ENCODE assay signal across 20 cellular contexts in genomic region chr4:172975651-172976229, GRCh38.
DNase-seq lines count a peak whose midpoint lies in the region; ATAC-seq and TF ChIP-seq lines count a peak whose summit lies in the region.
"Had no signal": no experiment of that assay in that cellular context is flagged by ENCODE, and none has a peak within 500 bp of the region (broad histone marks: within the 10 kb centered on the region; RNA-seq: fewer than 3 reads in every experiment).

No MANE protein-coding gene starts in this region.

- H3K4ac ChIP-seq in IMR-90 (ENCODE audit: low read depth, low read length): no peak overlapping the region

- H2AK9ac ChIP-seq in IMR-90 (replicated peaks; ENCODE audit: low read depth, low read length, poor library complexity): peak overlapping the region; percentile 46

- no peak overlapping the region for H2BK5ac ChIP-seq in IMR-90 (ENCODE audit: low read depth, low read length, poor library complexity, severe bottlenecking)

- no peak overlapping the region for H2BK20ac ChIP-seq in IMR-90 (ENCODE audit: low read depth, low read length)

- DNase-seq in NCI-H748 (lab: John Stamatoyannopoulos, UW; ENCODE audit: unreplicated experiment) (peak; percentile 5), NCI-H748 treated with DMSO at 0.1 percent for 48 hours (lab: John Stamatoyannopoulos, UW) (no peak), IMR-90 (no peak), esophagus muscularis mucosa (ENCODE audit: extremely low spot score) (peak; percentile 83), upper lobe of right lung (no peak), DMS153 treated with DMSO at 0.1 percent for 48 hours (lab: John Stamatoyannopoulos, UW; ENCODE audit: unreplicated experiment) (no peak), epidermal melanocyte (ENCODE audit: insufficient read length, low spot score) (no peak)
- DNase-seq: CD4-positive, alpha-beta memory T cell; DMS79; KG1; NCI-H1417 treated with DMSO at 0.1 percent for 48 hours; NCI-H187 treated with DMSO at 0.1 percent for 48 hours; NCI-H2171; NCI-H446 treated with DMSO at 0.1 percent for 48 hours; NCI-H69; PC-9; SJCRH30 had no signal

- H3K9me3 ChIP-seq in IMR-90 (ENCODE audit: control insufficient read depth, insufficient read depth, low read length) (peaks cover 3% of the 10 kb centered on the region; the same call in 1 of the 2 replicates), esophagus muscularis mucosa (no peaks in the 10 kb centered on the region), upper lobe of right lung (no peaks in the 10 kb centered on the region)
- H3K9me3 ChIP-seq: HAP-1, SJCRH30 had no signal

- dilution Hi-C loops in IMR-90 (cut with HindIII; ENCODE audit: low sequenced_read_pairs, unreplicated experiment): no loop called here

- H3K56ac ChIP-seq in IMR-90 (ENCODE audit: extremely low read depth, insufficient read depth, low read length): no peak overlapping the region

- intact Hi-C loops in IMR-90 (cut with micrococcal nuclease): no loop called here
- intact Hi-C loops in esophagus muscularis mucosa (cut with DNase I): no loop called here
- intact Hi-C loops in upper lobe of right lung (cut with DNase I): no loop called here

- H3K9me1 ChIP-seq in IMR-90 (ENCODE audit: insufficient read depth, low read length): no peaks in the 10 kb centered on the region

- TF ChIP-seq RAD21 in IMR-90 (IDR thresholded peaks at IDR 0.05; ENCODE audit: low read length): no peak

- H2BK15ac ChIP-seq in IMR-90 (ENCODE audit: low read depth, low read length): no peak overlapping the region

- H3K79me1 ChIP-seq in IMR-90 (ENCODE audit: low read depth in 1 of 2, low read length in 2 of 2): no peaks in the 10 kb centered on the region

- H4K20me1 ChIP-seq in IMR-90 (ENCODE audit: insufficient read depth, low read length): no peaks in the 10 kb centered on the region
- H4K20me1 ChIP-seq: BLaER1 had no signal

- no peak overlapping the region for H3K23ac ChIP-seq in IMR-90 (ENCODE audit: low read depth, low read length)

- no peak overlapping the region for H3K27ac ChIP-seq in IMR-90 (ENCODE audit: insufficient read depth, low read length)
- H3K27ac ChIP-seq in esophagus muscularis mucosa (replicated peaks in 1 of 4): no peak overlapping the region
- no peak overlapping the region for H3K27ac ChIP-seq in upper lobe of right lung
- H3K27ac ChIP-seq: BLaER1, PC-9, SJCRH30 had no signal

- no peak overlapping the region for H4K8ac ChIP-seq in IMR-90 (ENCODE audit: low read depth in 2 of 2, low read length in 2 of 2)

- CTCF ChIA-PET in IMR-90 (lab: Yijun Ruan, JAX): interaction anchor here (0.6 kb wide), 1 partner anchor 20 kb away, joined by 6 read pairs; no protein-coding TSS in a partner anchor

- H3K9ac ChIP-seq in IMR-90 (ENCODE audit: low read depth, low read length): no peak overlapping the region
- H3K9ac ChIP-seq: BLaER1 had no signal

- TF ChIP-seq POLR2A in IMR-90 (IDR thresholded peaks at IDR 0.05; ENCODE audit: low read depth, low read length): no peak
- TF ChIP-seq POLR2A in esophagus muscularis mucosa (IDR thresholded peaks at IDR 0.05; ENCODE audit: low read depth): no peak

- in situ Hi-C loops in IMR-90 (cut with MboI; ENCODE audit: low sequenced_read_pairs): no loop called here

- H3K27me3 ChIP-seq in IMR-90 (ENCODE audit: control insufficient read depth, insufficient read depth, low read length) (peaks cover 14% of the 10 kb centered on the region), esophagus muscularis mucosa (no peaks in the 10 kb centered on the region), upper lobe of right lung (no peaks in the 10 kb centered on the region)
- H3K27me3 ChIP-seq: BLaER1, SJCRH30 had no signal

- no peak overlapping the region for H3K14ac ChIP-seq in IMR-90 (replicated peaks; ENCODE audit: low read depth, low read length)

- H2AFZ ChIP-seq in IMR-90 (replicated peaks; ENCODE audit: low read length, poor library complexity): no peak overlapping the region
- H2AFZ ChIP-seq: PC-9 had no signal

- H3K36me3 ChIP-seq in IMR-90 (ENCODE audit: control insufficient read depth, insufficient read depth, low read length) (no peaks in the 10 kb centered on the region), esophagus muscularis mucosa (no peaks in the 10 kb centered on the region), upper lobe of right lung (no peaks in the 10 kb centered on the region)
- H3K36me3 ChIP-seq: BLaER1, HAP-1, SJCRH30 had no signal

- BruUV-seq in IMR-90 (replicated peaks; lab: Mats Ljungman, UMichigan): no TSS peak

- no peak overlapping the region for H2BK120ac ChIP-seq in IMR-90 (ENCODE audit: low read depth, low read length)

- no peak overlapping the region for H3K4me2 ChIP-seq in IMR-90 (ENCODE audit: low read depth, low read length)
- H3K4me2 ChIP-seq: BLaER1, PC-9 had no signal

- POLR2A ChIA-PET in IMR-90 (lab: Charles Lee; ENCODE audit: unreplicated experiment): interaction anchor here (0.7 kb wide), 1 partner anchor 21 kb away, joined by 3 read pairs; no protein-coding TSS in a partner anchor

- H4K5ac ChIP-seq in IMR-90 (ENCODE audit: low read depth, low read length): no peak overlapping the region

- H3K4me3 ChIP-seq in IMR-90 (ENCODE audit: insufficient read depth, low read depth, low read length) (no peak overlapping the region), esophagus muscularis mucosa (no peak overlapping the region), upper lobe of right lung (no peak overlapping the region)
- H3K4me3 ChIP-seq: BLaER1, HAP-1, PC-9, SJCRH30 had no signal

- H4K91ac ChIP-seq in IMR-90 (ENCODE audit: insufficient read depth, low read depth, low read length): no peak overlapping the region

- TF ChIP-seq CTCF in IMR-90 (conservative IDR thresholded peaks at IDR 0.05; ENCODE audit: low read depth, low read length) (no peak), esophagus muscularis mucosa (IDR thresholded peaks at IDR 0.05) (no peak), upper lobe of right lung (IDR thresholded peaks at IDR 0.05) (no peak)

- no peak overlapping the region for H3K18ac ChIP-seq in IMR-90 (ENCODE audit: low read depth, low read length)

- 87% methylated on average over 3 of the region's 14 CpGs; no CpG with 5 or more reads in 1 of the 2 experiments for WGBS in IMR-90 (ENCODE audit: extremely low coverage in 2 of 2, insufficient read length in 1 of 2), 2 experiments
- WGBS in esophagus muscularis mucosa: 89% methylated on average over 13 of the region's 14 CpGs

- no peak for ATAC-seq in IMR-90 (ENCODE audit: low read depth)
- peak; percentile 19 for ATAC-seq in upper lobe of right lung
- no peak for ATAC-seq in GM18868 (IDR thresholded peaks at IDR 0.05; ENCODE audit: unreplicated experiment)

- no peak for TF ChIP-seq EP300 in esophagus muscularis mucosa (IDR thresholded peaks at IDR 0.05)

- H3K4me1 ChIP-seq in IMR-90 (ENCODE audit: control insufficient read depth, insufficient read depth, low read length) (no peaks in the 10 kb centered on the region), esophagus muscularis mucosa (no peaks in the 10 kb centered on the region), upper lobe of right lung (no peaks in the 10 kb centered on the region)
- H3K4me1 ChIP-seq: BLaER1, HAP-1, SJCRH30 had no signal

- no peak overlapping the region for H2AK5ac ChIP-seq in IMR-90 (ENCODE audit: low read depth, low read length)

TF ChIP-seq in IMR-90, 13 proteins besides CTCF, POLR2A, EP300 and RAD21:
- no peak for TF ChIP-seq MAZ (IDR thresholded peaks at IDR 0.05; ENCODE audit: borderline replicate concordance, low read depth, low read length)
- TF ChIP-seq, protein P1, sequence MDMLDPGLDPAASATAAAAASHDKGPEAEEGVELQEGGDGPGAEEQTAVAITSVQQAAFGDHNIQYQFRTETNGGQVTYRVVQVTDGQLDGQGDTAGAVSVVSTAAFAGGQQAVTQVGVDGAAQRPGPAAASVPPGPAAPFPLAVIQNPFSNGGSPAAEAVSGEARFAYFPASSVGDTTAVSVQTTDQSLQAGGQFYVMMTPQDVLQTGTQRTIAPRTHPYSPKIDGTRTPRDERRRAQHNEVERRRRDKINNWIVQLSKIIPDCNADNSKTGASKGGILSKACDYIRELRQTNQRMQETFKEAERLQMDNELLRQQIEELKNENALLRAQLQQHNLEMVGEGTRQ (IDR thresholded peaks at IDR 0.05; ENCODE audit: low read depth, low read length): no peak
- no peak for TF ChIP-seq FOS (IDR thresholded peaks at IDR 0.05; ENCODE audit: low read depth, low read length)
- no peak for TF ChIP-seq BHLHE40 (IDR thresholded peaks at IDR 0.05; ENCODE audit: low read depth, low read length)
- no peak for TF ChIP-seq RFX5 (IDR thresholded peaks at IDR 0.05; ENCODE audit: low read depth, low read length)
- TF ChIP-seq MAFK (IDR thresholded peaks at IDR 0.05; ENCODE audit: low read depth, low read length): no peak
- TF ChIP-seq MXI1 (IDR thresholded peaks at IDR 0.05; ENCODE audit: borderline replicate concordance, low read depth, low read length): no peak
- no peak for TF ChIP-seq CEBPB (IDR thresholded peaks at IDR 0.05; ENCODE audit: low read depth, low read length)
- no peak for TF ChIP-seq NFE2L2 (IDR thresholded peaks at IDR 0.05; ENCODE audit: low read depth, low read length)
- no peak for TF ChIP-seq CHD1 (IDR thresholded peaks at IDR 0.05; ENCODE audit: low read depth, low read length)
- no peak for TF ChIP-seq ELK1 (IDR thresholded peaks at IDR 0.05; ENCODE audit: borderline replicate concordance, low read depth, low read length)

Comparison
In these comparisons a context has a peak if more than half of its experiments do, and no peak if none do; other contexts are left out.
1. DNase-seq: peak in NCI-H748 (single experiment) and esophagus muscularis mucosa (single experiment); none in NCI-H748 treated with DMSO at 0.1 percent for 48 hours (single experiment), IMR-90 (single experiment), upper lobe of right lung (single experiment), DMS153 treated with DMSO at 0.1 percent for 48 hours (single experiment) and epidermal melanocyte (single experiment).